Comparison of ENCODE assay signal across 28 cellular contexts in genomic region chr5:72032769-72033168, GRCh38.
A peak's percentile ranks its signal among the peaks of the same experiment; 100 is the strongest.
DNase-seq lines count a peak whose midpoint lies in the region; ATAC-seq and TF ChIP-seq lines count a peak whose summit lies in the region.
"Had no signal": no experiment of that assay in that cellular context is flagged by ENCODE, and none has a peak within 500 bp of the region (broad histone marks: within the 10 kb centered on the region; RNA-seq: fewer than 3 reads in every experiment).

No MANE protein-coding gene starts in this region.

- H3K4me1 ChIP-seq in GM23338 (ENCODE audit: insufficient read depth): peaks cover 38% of the 10 kb centered on the region
- H3K4me1 ChIP-seq: heart left ventricle, SJSA1 had no signal

- H3K4me3 ChIP-seq in GM23338: no peak overlapping the region
- H3K4me3 ChIP-seq: heart left ventricle, lung, MG63, SJSA1 had no signal

- ATAC-seq in GM23338: peak; percentile 91
- ATAC-seq in left cardiac atrium: no peak
- ATAC-seq: activated CD4-positive, alpha-beta T cell treated with anti-CD3 and anti-CD28 coated beads for 36 hours; activated CD8-positive, alpha-beta T cell treated with anti-CD3 and anti-CD28 coated beads for 36 hours; heart left ventricle; naive thymus-derived CD8-positive, alpha-beta T cell had no signal

- H3K4me2 ChIP-seq in GM23338: no peak overlapping the region

- H2AFZ ChIP-seq in GM23338: no peak overlapping the region

- no peaks in the 10 kb centered on the region for H3K9me2 ChIP-seq in GM23338 (ENCODE audit: insufficient read depth)

- no peaks in the 10 kb centered on the region for H3K79me2 ChIP-seq in GM23338 (replicated peaks; ENCODE audit: insufficient read depth)

- H4K20me1 ChIP-seq in GM23338 (replicated peaks; ENCODE audit: insufficient read depth): no peaks in the 10 kb centered on the region

- H3K4me1 Mint-ChIP-seq in GM23338: peaks cover 44% of the 10 kb centered on the region
- H3K4me1 Mint-ChIP-seq: activated CD4-positive, alpha-beta T cell treated with anti-CD3 and anti-CD28 coated beads for 36 hours; naive thymus-derived CD8-positive, alpha-beta T cell had no signal

- no peak for TF ChIP-seq CTCF in GM23338 (conservative IDR thresholded peaks at IDR 0.05; ENCODE audit: low read depth in 2 of 2)

- intact Hi-C loops in left cardiac atrium (cut with DNase I): no loop called here

- H3K27me3 ChIP-seq in GM23338 (ENCODE audit: insufficient read depth): no peaks in the 10 kb centered on the region
- H3K27me3 ChIP-seq: brain microvascular endothelial cell, heart left ventricle, SJSA1 had no signal

- DNase-seq in DMS53 (lab: John Stamatoyannopoulos, UW) (peak; percentile 18), DMS53 treated with DMSO at 0.1 percent for 48 hours (lab: John Stamatoyannopoulos, UW; ENCODE audit: unreplicated experiment) (no peak), GM23338 (ENCODE audit: low spot score) (peak; percentile 49), NCI-H748 (lab: John Stamatoyannopoulos, UW; ENCODE audit: unreplicated experiment) (peak; percentile 76), iPS-NIHi7 (ENCODE audit: extremely low spot score) (peak; percentile 48), HPDE6-E6E7 (ENCODE audit: extremely low spot score) (no peak), left cardiac atrium (no peak)
- DNase-seq in activated effector memory CD4-positive, alpha-beta T cell treated with anti-CD3 and anti-CD28 coated beads, Interleukin-2, amount 50 U/mL, for 16 hours: no peak
- DNase-seq: activated CD4-positive, alpha-beta T cell treated with anti-CD3 and anti-CD28 coated beads for 36 hours; activated CD8-positive, alpha-beta T cell treated with anti-CD3 and anti-CD28 coated beads for 36 hours; activated naive CD4-positive, alpha-beta T cell treated with anti-CD3 and anti-CD28 coated beads, Interleukin-2, amount 50 U/mL, for 16 hours; brain microvascular endothelial cell; cerebellar nuclear complex; dermis blood vessel endothelial cell; foreskin melanocyte; GOT3; heart left ventricle; KG1; MG63; naive thymus-derived CD8-positive, alpha-beta T cell; NCI-H2081 treated with DMSO at 0.1 percent for 48 hours; NCI-H526; stimulated activated CD4-positive, alpha-beta T cell treated with anti-CD3 and anti-CD28 coated beads, Interleukin-4, amount 100 ng/mL, for 4 hours; T-helper 9 cell; trophoblast cell had no signal

- H3F3A ChIP-seq in GM23338 (replicated peaks; ENCODE audit: low read depth): no peaks in the 10 kb centered on the region

- H3K4me3 Mint-ChIP-seq in GM23338: no peak overlapping the region; the same call in 2 of the 3 replicates
- H3K4me3 Mint-ChIP-seq: activated CD4-positive, alpha-beta T cell treated with anti-CD3 and anti-CD28 coated beads for 36 hours; activated CD8-positive, alpha-beta T cell treated with anti-CD3 and anti-CD28 coated beads for 36 hours; naive thymus-derived CD8-positive, alpha-beta T cell had no signal

- H3K27me3 Mint-ChIP-seq in GM23338 (ENCODE audit: insufficient read depth, low read depth, poor library complexity): peaks cover 9% of the 10 kb centered on the region

- H3K9me3 Mint-ChIP-seq in GM23338: no peaks in the 10 kb centered on the region

- H3K36me3 Mint-ChIP-seq in GM23338 (ENCODE audit: low read depth): no peaks in the 10 kb centered on the region

- no peaks in the 10 kb centered on the region for H3K36me3 ChIP-seq in GM23338 (ENCODE audit: insufficient read depth)
- H3K36me3 ChIP-seq: brain microvascular endothelial cell, heart left ventricle, MG63, SJSA1 had no signal

- no peak overlapping the region for H3K27ac ChIP-seq in GM23338 (ENCODE audit: low read depth)
- H3K27ac ChIP-seq: brain microvascular endothelial cell, C4-2B, heart left ventricle, SJSA1 had no signal

- H3K27ac Mint-ChIP-seq in GM23338: no peak overlapping the region
- H3K27ac Mint-ChIP-seq: activated CD4-positive, alpha-beta T cell treated with anti-CD3 and anti-CD28 coated beads for 36 hours; activated CD8-positive, alpha-beta T cell treated with anti-CD3 and anti-CD28 coated beads for 36 hours; naive thymus-derived CD8-positive, alpha-beta T cell had no signal

TF ChIP-seq in GM23338, 12 proteins besides CTCF, POLR2A, EP300 and RAD21:
- TF ChIP-seq CREB1 (CRISPR knock-in tag; IDR thresholded peaks at IDR 0.05; ENCODE audit: low read depth) (no peak), EZH2 (IDR thresholded peaks at IDR 0.05; ENCODE audit: low read depth, unreplicated experiment) (no peak), ZNF462 (CRISPR knock-in tag; IDR thresholded peaks at IDR 0.05) (no peak), ETS1 (IDR thresholded peaks at IDR 0.05) (no peak), ZNF114 (CRISPR knock-in tag; IDR thresholded peaks at IDR 0.05) (no peak), ZNF331 (CRISPR knock-in tag; IDR thresholded peaks at IDR 0.05; ENCODE audit: low read depth) (no peak), EZH2phosphoT487 (IDR thresholded peaks at IDR 0.05; ENCODE audit: unreplicated experiment) (no peak), STAT1 (IDR thresholded peaks at IDR 0.05; ENCODE audit: unreplicated experiment) (no peak), NANOG (IDR thresholded peaks at IDR 0.05; ENCODE audit: borderline replicate concordance) (no peak), POLR2AphosphoS5 (IDR thresholded peaks at IDR 0.05; ENCODE audit: low read depth) (no peak)

Comparison
In these comparisons a context has a peak if more than half of its experiments do, and no peak if none do; other contexts are left out.
1. DNase-seq: peak in DMS53 (single experiment), GM23338 (single experiment), NCI-H748 (single experiment) and iPS-NIHi7 (single experiment); none in DMS53 treated with DMSO at 0.1 percent for 48 hours (single experiment), activated effector memory CD4-positive, alpha-beta T cell treated with anti-CD3 and anti-CD28 coated beads, Interleukin-2, amount 50 U/mL, for 16 hours (single experiment), HPDE6-E6E7 (single experiment) and left cardiac atrium (single experiment).